Comparison of ENCODE assay signal across 14 cellular contexts in genomic region chr10:74145133-74145532, GRCh38. TPM values are rescaled to one million over a fixed set of nuclear protein-coding genes. Genes with fewer than 3 reads are reported as not detected.
DNase-seq lines count a peak whose midpoint lies in the region; ATAC-seq and TF ChIP-seq lines count a peak whose summit lies in the region.
"Had no signal": no experiment of that assay in that cellular context is flagged by ENCODE, and none has a peak within 500 bp of the region (broad histone marks: within the 10 kb centered on the region; RNA-seq: fewer than 3 reads in every experiment).

No MANE protein-coding gene starts in this region.

- peak; percentile 50 to 69 for ATAC-seq in left cardiac atrium
- no peak for ATAC-seq in HG03439 (IDR thresholded peaks at IDR 0.05; ENCODE audit: unreplicated experiment)
- no peak for ATAC-seq in HG03565 (IDR thresholded peaks at IDR 0.05; ENCODE audit: unreplicated experiment)
- ATAC-seq: mucosa of descending colon; stimulated activated memory B cell treated with anti-CD40 and anti-IgM and Interleukin-4, amounts not matched to agents 10 μg/mL and 1 μg/mL and 100 μg/mL, for 72 hours had no signal

- DNase-seq in left cardiac atrium (no peak), cardiac septum (ENCODE audit: low spot score) (no peak), brain pericyte (ENCODE audit: low read depth, low spot score) (peak; percentile 74), medulla oblongata (ENCODE audit: extremely low spot score) (peak; percentile 41), vagina (ENCODE audit: extremely low spot score in 2 of 2) (no peak), NCI-H510A treated with DMSO at 0.1 percent for 48 hours (lab: John Stamatoyannopoulos, UW) (no peak)
- DNase-seq: AML-193; central memory CD4-positive, alpha-beta T cell; mucosa of descending colon; NCI-H2029 treated with DMSO at 0.1 percent for 48 hours; T-helper 9 cell had no signal

- intact Hi-C loops in left cardiac atrium (cut with DNase I): no loop called here
- intact Hi-C loops in cardiac septum (cut with DNase I): no loop called here
- intact Hi-C loops in vagina (cut with DNase I): no loop called here

- no peak for TF ChIP-seq POLR2A in vagina (IDR thresholded peaks at IDR 0.05)

- H3K36me3 ChIP-seq in vagina: no peaks in the 10 kb centered on the region

- H3K9me3 ChIP-seq in vagina: no peaks in the 10 kb centered on the region
- H3K9me3 ChIP-seq: mucosa of descending colon had no signal

- peak overlapping the region; percentile 27 for H3K27ac ChIP-seq in vagina

- no peak overlapping the region for H3K4me3 ChIP-seq in vagina
- H3K4me3 ChIP-seq: mucosa of descending colon had no signal

- H3K4me1 ChIP-seq in vagina: peaks cover 36% of the 10 kb centered on the region

- H3K27me3 ChIP-seq in vagina: no peaks in the 10 kb centered on the region

- TF ChIP-seq CTCF in vagina (IDR thresholded peaks at IDR 0.05): no peak

RNA-seq across cellular contexts. Expression of gene AP3M1, which starts 5.5 kb away (rescaled TPM):
- total RNA-seq in left cardiac atrium (10 to 100 TPM; 26.3 to 28.9 TPM), cardiac septum (30.8 TPM), vagina (19.6 TPM)

RNA-seq across cellular contexts. Expression of gene ADK, which starts 5.9 kb away (rescaled TPM):
- total RNA-seq in left cardiac atrium (10 to 100 TPM; 31.2 to 34.9 TPM), cardiac septum (28.0 TPM), vagina (46.2 TPM)

Comparison
In these comparisons a context has a peak if more than half of its experiments do, and no peak if none do; other contexts are left out.
1. ATAC-seq: peak in left cardiac atrium (2 of 2); none in HG03439 (single experiment) and HG03565 (single experiment).
2. DNase-seq: peak in brain pericyte (single experiment) and medulla oblongata (single experiment); none in left cardiac atrium (single experiment), cardiac septum (single experiment), vagina (0 of 2) and NCI-H510A treated with DMSO at 0.1 percent for 48 hours (single experiment).